In the genomic region with DNA sequence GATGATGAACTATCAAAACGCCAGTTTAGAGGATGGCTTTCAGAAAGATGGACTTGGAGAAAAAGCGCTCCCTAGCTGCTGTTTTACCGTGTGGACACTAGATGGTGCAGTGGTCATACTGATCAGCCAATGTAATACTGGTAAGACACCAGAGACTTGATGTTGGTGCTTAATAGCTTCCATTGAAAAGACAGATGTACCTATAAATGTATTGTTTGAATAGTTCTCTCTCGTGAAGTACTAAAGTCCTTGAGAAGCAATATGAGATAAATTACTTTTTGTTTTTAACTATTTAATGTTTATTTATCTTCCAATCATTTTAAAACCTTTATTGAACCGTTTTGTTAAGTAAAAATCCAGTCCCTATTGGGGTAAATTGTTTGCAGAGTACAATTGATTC, we compare ENCODE assay signal across 8 cellular contexts.
DNase-seq lines count a peak whose midpoint lies in the region; ATAC-seq, FAIRE-seq and TF ChIP-seq lines count a peak whose summit lies in the region.

No MANE protein-coding gene starts in this region.

- ATAC-seq in HG03039 (IDR thresholded peaks at IDR 0.05; ENCODE audit: unreplicated experiment) (peak; percentile 85), left colon (peak; percentile 93)

- H3K36me3 Mint-ChIP-seq in T-helper 2 cell treated with Interferon-gamma antibody and Interleukin-4, amounts not matched to agents 5 μg/mL and 100 μg/mL, for 36 hours (ENCODE audit: low read depth), result peaks cover 2% of the 10 kb centered on the region
- H3K36me3 Mint-ChIP-seq in chondrocyte (ENCODE audit: low read depth), result no peaks in the 10 kb centered on the region

- intact Hi-C loops in left colon (cut with DNase I, micrococcal nuclease), result loop anchor here in 1 of 2 donors (5.0 kb wide), 1 partner anchor 437 kb away; no protein-coding TSS in a partner anchor

- no peaks in the 10 kb centered on the region for H3K9me3 Mint-ChIP-seq in T-helper 2 cell treated with Interferon-gamma antibody and Interleukin-4, amounts not matched to agents 5 μg/mL and 100 μg/mL, for 36 hours
- no peaks in the 10 kb centered on the region for H3K9me3 Mint-ChIP-seq in chondrocyte (ENCODE audit: low read depth)

- DNase-seq in AML-193 (lab: John Stamatoyannopoulos, UW), result peak; percentile 85 to 92
- peak; percentile 39 for DNase-seq in GM18507 (ENCODE audit: extremely low spot score, insufficient read length, low read depth)
- peak; percentile 42 for DNase-seq in NCI-H2029 treated with DMSO at 0.1 percent for 48 hours (lab: John Stamatoyannopoulos, UW)
- peak; percentile 36 for DNase-seq in T-helper 2 cell treated with Interferon-gamma antibody and Interleukin-4, amounts not matched to agents 5 μg/mL and 100 μg/mL, for 36 hours (ENCODE audit: low spot score)
- DNase-seq in chondrocyte (ENCODE audit: low spot score), result no peak
- no peak for DNase-seq in left colon
- peak; percentile 9 to 14 for DNase-seq in stimulated activated CD8-positive, alpha-beta memory T cell treated with anti-CD3 and anti-CD28 coated beads, Interleukin-2, amount 100 ng/mL, for 1 hour (ENCODE audit: low read depth in 2 of 2)

- H3K27me3 Mint-ChIP-seq in T-helper 2 cell treated with Interferon-gamma antibody and Interleukin-4, amounts not matched to agents 5 μg/mL and 100 μg/mL, for 36 hours (ENCODE audit: low read depth), result no peaks in the 10 kb centered on the region
- no peaks in the 10 kb centered on the region for H3K27me3 Mint-ChIP-seq in chondrocyte (ENCODE audit: low read depth)

- FAIRE-seq in GM18507 (lab: Jason Lieb, UNC), result peak; percentile 86

- H3K4me1 Mint-ChIP-seq in T-helper 2 cell treated with Interferon-gamma antibody and Interleukin-4, amounts not matched to agents 5 μg/mL and 100 μg/mL, for 36 hours (ENCODE audit: low read depth), result peaks cover 1% of the 10 kb centered on the region
- peaks cover 15% of the 10 kb centered on the region for H3K4me1 Mint-ChIP-seq in chondrocyte (ENCODE audit: low read depth)

- TF ChIP-seq CTCF in chondrocyte (IDR thresholded peaks at IDR 0.05), result peak; percentile 97

- no peak overlapping the region for H3K27ac Mint-ChIP-seq in T-helper 2 cell treated with Interferon-gamma antibody and Interleukin-4, amounts not matched to agents 5 μg/mL and 100 μg/mL, for 36 hours
- no peak overlapping the region for H3K27ac Mint-ChIP-seq in chondrocyte (ENCODE audit: unreplicated experiment)

- no peak overlapping the region for H3K4me3 Mint-ChIP-seq in T-helper 2 cell treated with Interferon-gamma antibody and Interleukin-4, amounts not matched to agents 5 μg/mL and 100 μg/mL, for 36 hours
- H3K4me3 Mint-ChIP-seq in chondrocyte (ENCODE audit: unreplicated experiment), result no peak overlapping the region

Comparison
In these comparisons a context has a peak if more than half of its experiments do, and no peak if none do; other contexts are left out.
1. DNase-seq: peak in AML-193 (2 of 2), GM18507 (single experiment), NCI-H2029 treated with DMSO at 0.1 percent for 48 hours (single experiment), T-helper 2 cell treated with Interferon-gamma antibody and Interleukin-4, amounts not matched to agents 5 μg/mL and 100 μg/mL, for 36 hours (single experiment) and stimulated activated CD8-positive, alpha-beta memory T cell treated with anti-CD3 and anti-CD28 coated beads, Interleukin-2, amount 100 ng/mL, for 1 hour (2 of 2); none in chondrocyte (single experiment) and left colon (0 of 2).